Comparison of ENCODE assay signal across 8 cellular contexts in the genomic region with DNA sequence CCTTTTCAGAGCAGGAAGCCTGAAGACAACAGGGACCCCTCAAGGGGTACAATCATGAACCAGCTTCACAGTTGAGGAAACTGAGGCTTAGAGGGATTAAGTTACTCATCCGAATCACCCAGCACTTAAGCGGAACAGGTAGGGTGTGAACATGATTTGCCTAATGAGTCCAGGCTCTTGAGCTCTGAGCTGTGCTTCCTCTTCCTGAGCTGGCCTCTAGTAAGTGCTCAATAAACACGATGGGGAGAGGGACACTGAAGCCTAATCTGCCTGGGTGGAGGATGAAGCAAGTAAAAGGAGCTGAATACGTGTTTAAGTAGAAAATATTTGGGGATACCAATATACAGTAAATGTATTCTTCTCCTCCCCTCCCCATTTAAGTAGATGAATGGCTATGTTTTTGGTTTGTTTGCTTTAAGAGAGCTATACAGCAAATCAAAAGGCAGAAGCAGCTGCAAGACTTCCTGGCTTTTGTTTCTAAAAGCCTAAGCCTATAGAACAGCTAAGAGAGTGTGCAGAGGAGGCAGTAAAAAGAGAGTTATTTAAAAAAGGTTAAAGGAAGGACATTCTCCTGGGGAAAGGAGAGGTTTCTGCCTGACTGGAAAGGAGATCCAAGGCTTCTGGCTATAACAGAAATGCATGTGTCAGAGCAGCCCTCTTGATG. TPM values are rescaled to one million over a fixed set of nuclear protein-coding genes. Genes with fewer than 3 reads are reported as not detected.
DNase-seq lines count a peak whose midpoint lies in the region; ATAC-seq and TF ChIP-seq lines count a peak whose summit lies in the region.

No MANE protein-coding gene starts in this region.

- intact Hi-C loops in left colon (cut with DNase I, micrococcal nuclease), result loop anchor here (2.0 to 5.0 kb wide), 2 partner anchors 186 to 194 kb away; no protein-coding TSS in a partner anchor

- H3K27ac ChIP-seq in ACC112 (ENCODE audit: low read depth, low read length) (peak overlapping the region; percentile 24; the same call in 1 of the 2 replicates), Peyer's patch (peak overlapping the region; percentile 66 to 85 (median 81)), iPS-20b (ENCODE audit: low read length) (no peak overlapping the region), brain microvascular endothelial cell (no peak overlapping the region)

- TF ChIP-seq CTCF in Peyer's patch (IDR thresholded peaks at IDR 0.05) (no peak), brain microvascular endothelial cell (IDR thresholded peaks at IDR 0.05; ENCODE audit: low read depth, low read length, missing control alignments) (no peak)

- peak; percentile 23 for ATAC-seq in GM18498 (IDR thresholded peaks at IDR 0.05; ENCODE audit: unreplicated experiment)
- no peak for ATAC-seq in left colon
- no peak for ATAC-seq in GM18873 (IDR thresholded peaks at IDR 0.05; ENCODE audit: low FRiP score, unreplicated experiment)

- in situ Hi-C loops in brain microvascular endothelial cell (cut with HindIII; ENCODE audit: low pct_ligation_motif_present, low sequenced_read_pairs), result loop anchor here (10.0 kb wide), 1 partner anchor 198 kb away; no protein-coding TSS in a partner anchor

- H2AFZ ChIP-seq in ACC112 (ENCODE audit: low read length, unreplicated experiment), result no peak overlapping the region

- H3K9ac ChIP-seq in iPS-20b (ENCODE audit: low read depth, low read length), result peak overlapping the region; percentile 33; the same call in 1 of the 2 replicates

- H3K4me3 ChIP-seq in ACC112 (ENCODE audit: low read depth, low read length) (no peak overlapping the region), Peyer's patch (no peak overlapping the region), iPS-20b (ENCODE audit: low read length) (no peak overlapping the region), brain microvascular endothelial cell (ENCODE audit: low read depth, low read length) (no peak overlapping the region)

- no peaks in the 10 kb centered on the region for H3K79me2 ChIP-seq in ACC112 (ENCODE audit: control insufficient read depth, insufficient read depth, low read length, unreplicated experiment)

- no peaks in the 10 kb centered on the region for H3K9me3 ChIP-seq in Peyer's patch
- no peaks in the 10 kb centered on the region for H3K9me3 ChIP-seq in iPS-20b (ENCODE audit: insufficient read depth, low read depth, low read length)

- DNase-seq in Peyer's patch (peak in 1 of 3 donors; percentile 47), brain microvascular endothelial cell (no peak), left colon (no peak), T1000 (lab: John Stamatoyannopoulos, UW) (no peak)

- H3K4me1 ChIP-seq in ACC112 (ENCODE audit: control insufficient read depth, insufficient read depth, low read length, unreplicated experiment), result peaks cover 26% of the 10 kb centered on the region
- peaks cover 0 to 18% (median 7%) of the 10 kb centered on the region in 4 donors for H3K4me1 ChIP-seq in Peyer's patch
- peaks cover 20% of the 10 kb centered on the region for H3K4me1 ChIP-seq in iPS-20b (ENCODE audit: insufficient read depth, low read length)

- H3K36me3 ChIP-seq in ACC112 (ENCODE audit: insufficient read depth, low read length) (no peaks in the 10 kb centered on the region), Peyer's patch (no peaks in the 10 kb centered on the region), iPS-20b (ENCODE audit: insufficient read depth, low read depth, low read length) (no peaks in the 10 kb centered on the region), brain microvascular endothelial cell (replicated peaks) (no peaks in the 10 kb centered on the region)

- H3K27me3 ChIP-seq in ACC112 (ENCODE audit: insufficient read depth, low read length) (no peaks in the 10 kb centered on the region), Peyer's patch (no peaks in the 10 kb centered on the region), iPS-20b (ENCODE audit: insufficient read depth, low read length) (no peaks in the 10 kb centered on the region), brain microvascular endothelial cell (replicated peaks) (no peaks in the 10 kb centered on the region)

- no peak for TF ChIP-seq POLR2A in Peyer's patch (IDR thresholded peaks at IDR 0.05)

RNA-seq across cellular contexts. Expression of gene STPG1, which starts 20.5 kb away (rescaled TPM):
- 10 to 100 TPM in 3 of 4 donors, 1 to 10 TPM in 1; 3.3 to 16.5 (median 15.1) TPM for total RNA-seq in Peyer's patch
- total RNA-seq in left colon, result 10 to 100 TPM; 17.6 to 24.7 TPM

RNA-seq across cellular contexts. Expression of gene NIPAL3, which starts 22.5 kb away (rescaled TPM):
- total RNA-seq in Peyer's patch, result 10 to 100 TPM; 38.0 to 74.3 (median 57.3) TPM
- 10 to 100 TPM; 33.9 to 48.2 TPM for total RNA-seq in left colon

Comparison
In these comparisons a context has a peak if more than half of its experiments do, and no peak if none do; other contexts are left out.
1. H3K27ac ChIP-seq: peak in ACC112 (single experiment) and Peyer's patch (4 of 4); none in iPS-20b (single experiment) and brain microvascular endothelial cell (single experiment).